ENCODE assay signal across 20 cellular contexts in genomic region chr17:73514146-73514863, GRCh38.
"Had no signal": no experiment of that assay in that cellular context is flagged by ENCODE, and none has a peak within 500 bp of the region (broad histone marks: within the 10 kb centered on the region; RNA-seq: fewer than 3 reads in every experiment).

No MANE protein-coding gene starts in this region.

- H3K27ac ChIP-seq: VCaP had no signal

- H3K9me3 Mint-ChIP-seq: activated CD4-positive, alpha-beta memory T cell treated with anti-CD3 and anti-CD28 coated beads for 36 hours; activated CD4-positive, alpha-beta T cell treated with anti-CD3 and anti-CD28 coated beads, Interleukin-2, amount 10 ng/mL, durations not matched to agents 7 days and 5 days; activated naive CD4-positive, alpha-beta T cell treated with anti-CD3 and anti-CD28 coated beads, Interleukin-2, amount 10 ng/mL, durations not matched to agents 7 days and 5 days; activated naive CD8-positive, alpha-beta T cell treated with anti-CD3 and anti-CD28 coated beads for 36 hours; activated T-cell treated with anti-CD3 and anti-CD28 coated beads, Interleukin-2, amount 50 U/mL, for 72 hours; activated T-helper 2 cell treated with anti-CD3 and anti-CD28 coated beads, Interferon-gamma antibody, Interleukin-2, Interleukin-4, amounts not matched to agents 10 μg/mL and 5 μg/mL and 100 μg/mL, durations not matched to agents 14 hours and 24 hours and 36 hours had no signal

- H3K9me3 ChIP-seq: SK-N-SH had no signal

- H3K27ac Mint-ChIP-seq: activated CD4-positive, alpha-beta memory T cell treated with anti-CD3 and anti-CD28 coated beads for 36 hours; activated CD4-positive, alpha-beta T cell treated with anti-CD3 and anti-CD28 coated beads, Interleukin-2, amount 10 ng/mL, durations not matched to agents 7 days and 5 days; activated naive CD4-positive, alpha-beta T cell treated with anti-CD3 and anti-CD28 coated beads, Interleukin-2, amount 10 ng/mL, durations not matched to agents 7 days and 5 days; activated naive CD8-positive, alpha-beta T cell treated with anti-CD3 and anti-CD28 coated beads for 36 hours; activated T-cell treated with anti-CD3 and anti-CD28 coated beads, Interleukin-2, amount 50 U/mL, for 72 hours; activated T-helper 2 cell treated with anti-CD3 and anti-CD28 coated beads, Interferon-gamma antibody, Interleukin-2, Interleukin-4, amounts not matched to agents 10 μg/mL and 5 μg/mL and 100 μg/mL, durations not matched to agents 14 hours and 24 hours and 36 hours had no signal

- H3K9ac ChIP-seq: SK-N-SH had no signal

- ATAC-seq: activated T-cell treated with anti-CD3 and anti-CD28 coated beads, Interleukin-2, amount 50 U/mL, for 72 hours; Right ventricle myocardium inferior had no signal

- H3K4me1 Mint-ChIP-seq: activated CD4-positive, alpha-beta T cell treated with anti-CD3 and anti-CD28 coated beads, Interleukin-2, amount 10 ng/mL, durations not matched to agents 7 days and 5 days; activated naive CD4-positive, alpha-beta T cell treated with anti-CD3 and anti-CD28 coated beads, Interleukin-2, amount 10 ng/mL, durations not matched to agents 7 days and 5 days had no signal

- DNase-seq: activated CD4-positive, alpha-beta memory T cell treated with anti-CD3 and anti-CD28 coated beads for 36 hours; activated CD4-positive, alpha-beta T cell treated with anti-CD3 and anti-CD28 coated beads, Interleukin-2, amount 10 ng/mL, durations not matched to agents 7 days and 5 days; activated CD4-positive, CD25-positive, alpha-beta regulatory T cell; activated CD8-positive, alpha-beta memory T cell treated with anti-CD3 and anti-CD28 coated beads for 24 hours; activated gamma-delta T cell treated with Interleukin-2 at 50 U/mL for 16 hours; activated naive CD4-positive, alpha-beta T cell treated with anti-CD3 and anti-CD28 coated beads, Interleukin-2, amount 10 ng/mL, durations not matched to agents 7 days and 5 days; activated naive CD8-positive, alpha-beta T cell treated with anti-CD3 and anti-CD28 coated beads for 36 hours; activated T-cell treated with anti-CD3 and anti-CD28 coated beads, Interleukin-2, amount 50 U/mL, for 72 hours; MM.1S; NCI-H1105; NCI-H1436; NCI-H1694 treated with DMSO at 0.1 percent for 48 hours; NCI-H2029 treated with DMSO at 0.1 percent for 48 hours; NCI-H524; RPMI8226; SK-N-SH; T-helper 1 cell had no signal

- H3K4me3 Mint-ChIP-seq: activated CD4-positive, alpha-beta memory T cell treated with anti-CD3 and anti-CD28 coated beads for 36 hours; activated CD4-positive, alpha-beta T cell treated with anti-CD3 and anti-CD28 coated beads, Interleukin-2, amount 10 ng/mL, durations not matched to agents 7 days and 5 days; activated naive CD4-positive, alpha-beta T cell treated with anti-CD3 and anti-CD28 coated beads, Interleukin-2, amount 10 ng/mL, durations not matched to agents 7 days and 5 days; activated naive CD8-positive, alpha-beta T cell treated with anti-CD3 and anti-CD28 coated beads for 36 hours; activated T-cell treated with anti-CD3 and anti-CD28 coated beads, Interleukin-2, amount 50 U/mL, for 72 hours had no signal

- H3K27me3 Mint-ChIP-seq: activated CD4-positive, alpha-beta memory T cell treated with anti-CD3 and anti-CD28 coated beads for 36 hours; activated naive CD8-positive, alpha-beta T cell treated with anti-CD3 and anti-CD28 coated beads for 36 hours had no signal

- H3K36me3 Mint-ChIP-seq: activated CD4-positive, alpha-beta memory T cell treated with anti-CD3 and anti-CD28 coated beads for 36 hours; activated naive CD4-positive, alpha-beta T cell treated with anti-CD3 and anti-CD28 coated beads, Interleukin-2, amount 10 ng/mL, durations not matched to agents 7 days and 5 days; activated naive CD8-positive, alpha-beta T cell treated with anti-CD3 and anti-CD28 coated beads for 36 hours had no signal
